In genomic region chr11:79720115-79720514, GRCh38 we compare ENCODE assay signal across 32 cellular contexts.
"Had no signal": no experiment of that assay in that cellular context is flagged by ENCODE, and none has a peak within 500 bp of the region (broad histone marks: within the 10 kb centered on the region; RNA-seq: fewer than 3 reads in every experiment).

No MANE protein-coding gene starts in this region.

- H3K27me3 ChIP-seq: adrenal gland, body of pancreas, brain microvascular endothelial cell, breast epithelium had no signal

- ATAC-seq: activated CD8-positive, alpha-beta T cell treated with anti-CD3 and anti-CD28 coated beads for 36 hours; activated naive CD4-positive, alpha-beta T cell treated with anti-CD3 and anti-CD28 coated beads, Interleukin-2, amount 50 U/mL, for 72 hours; activated T-cell treated with anti-CD3 and anti-CD28 coated beads, Interleukin-2, amount 50 U/mL, for 4 hours; activated T-cell treated with anti-CD3 and anti-CD28 coated beads, Interleukin-2, amount 50 U/mL, for 72 hours; activated T-helper 17 cell treated with anti-CD3 and anti-CD28 coated beads, Interleukin-2, amount 50 U/mL, for 72 hours; body of pancreas had no signal

- H3K4me1 ChIP-seq: adrenal gland, body of pancreas, breast epithelium had no signal

- H3K36me3 ChIP-seq: adrenal gland, brain microvascular endothelial cell, breast epithelium had no signal

- DNase-seq: activated B cell treated with CpG ODN at 0.5 μM for 24 hours; activated CD4-positive, alpha-beta memory T cell treated with anti-CD3 and anti-CD28 coated beads for 36 hours; activated CD4-positive, alpha-beta T cell treated with anti-CD3 and anti-CD28 coated beads for 4 hours; activated CD4-positive, alpha-beta T cell treated with anti-CD3 and anti-CD28 coated beads, Interleukin-2, amount 10 ng/mL, durations not matched to agents 24 days and 14 days; activated CD4-positive, alpha-beta T cell treated with anti-CD3 and anti-CD28 coated beads, Interleukin-2, amount 50 U/mL, for 1 hour; activated CD4-positive, alpha-beta T cell treated with anti-CD3 and anti-CD28 coated beads, Interleukin-2, amount 50 U/mL, for 4 hours; activated CD4-positive, CD25-positive, alpha-beta regulatory T cell treated with anti-CD3 and anti-CD28 coated beads, Interleukin-2, amount 50 U/mL, for 72 hours; activated CD8-positive, alpha-beta memory T cell treated with anti-CD3 and anti-CD28 coated beads, Interleukin-2, amount 50 U/mL, for 4 hours; activated CD8-positive, alpha-beta T cell treated with anti-CD3 and anti-CD28 coated beads for 36 hours; activated effector memory CD4-positive, alpha-beta T cell treated with anti-CD3 and anti-CD28 coated beads, Interleukin-2, amount 50 U/mL, for 16 hours; activated gamma-delta T cell treated with Interleukin-2 at 50 U/mL for 16 hours; activated naive CD4-positive, alpha-beta T cell; activated naive CD4-positive, alpha-beta T cell treated with anti-CD3 and anti-CD28 coated beads for 36 hours; activated naive CD4-positive, alpha-beta T cell treated with anti-CD3 and anti-CD28 coated beads, Interleukin-2, amount 50 U/mL, for 16 hours; activated naive CD8-positive, alpha-beta T cell treated with anti-CD3 and anti-CD28 coated beads for 36 hours; activated T-cell treated with anti-CD3 and anti-CD28 coated beads for 4 hours; activated T-cell treated with anti-CD3 and anti-CD28 coated beads, Interleukin-2, amount 50 U/mL, for 1 hour; activated T-cell treated with anti-CD3 and anti-CD28 coated beads, Interleukin-2, amount 50 U/mL, for 4 hours; activated T-cell treated with anti-CD3 and anti-CD28 coated beads, Interleukin-2, amount 50 U/mL, for 72 hours; adrenal gland; amniotic stem cell; aorta; body of pancreas; brain microvascular endothelial cell; caudate nucleus; T-helper 1 cell; T-helper 2 cell; T-helper 9 cell had no signal

- H3K9me3 ChIP-seq: body of pancreas, breast epithelium had no signal

- H3K27ac ChIP-seq: adrenal gland, body of pancreas, brain microvascular endothelial cell, breast epithelium, VCaP had no signal

- H3K4me3 ChIP-seq: adrenal gland, body of pancreas, breast epithelium had no signal
